ENCODE assay signal across 1 cellular context in the genomic region with DNA sequence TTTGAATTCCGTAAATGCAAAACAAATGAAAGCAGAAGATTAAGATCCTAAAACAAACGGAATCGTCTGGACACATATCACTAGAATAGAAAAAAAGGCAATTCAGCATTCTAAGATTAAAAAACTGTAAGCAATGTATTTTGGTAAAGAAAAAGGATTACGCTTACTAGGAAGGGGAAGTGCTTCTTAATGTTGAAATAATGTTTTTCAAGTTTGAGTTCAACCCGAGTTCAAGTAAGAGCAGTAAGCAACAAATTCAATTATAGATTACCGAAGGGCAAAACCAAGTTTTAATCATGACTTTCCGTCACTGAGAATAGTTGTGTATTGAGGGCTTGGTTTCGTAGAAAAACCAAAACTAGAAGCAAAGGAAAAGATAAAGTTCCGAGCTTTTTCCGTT.
TF ChIP-seq lines count a peak whose summit lies in the region.

No MANE protein-coding gene starts in this region.

TF ChIP-seq in HCT116, 20 proteins besides CTCF, POLR2A, EP300 and RAD21 (continued from another document):
- TF ChIP-seq, protein P1, sequence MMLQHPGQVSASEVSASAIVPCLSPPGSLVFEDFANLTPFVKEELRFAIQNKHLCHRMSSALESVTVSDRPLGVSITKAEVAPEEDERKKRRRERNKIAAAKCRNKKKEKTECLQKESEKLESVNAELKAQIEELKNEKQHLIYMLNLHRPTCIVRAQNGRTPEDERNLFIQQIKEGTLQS (IDR thresholded peaks at IDR 0.05) = no peak
- TF ChIP-seq ELF1 (IDR thresholded peaks at IDR 0.05; ENCODE audit: borderline replicate concordance, low read depth) (no peak), EZH2 (IDR thresholded peaks at IDR 0.05) (no peak), CBX3 (IDR thresholded peaks at IDR 0.05; ENCODE audit: low read depth) (no peak), JUND (IDR thresholded peaks at IDR 0.05) (no peak), SIN3A (IDR thresholded peaks at IDR 0.05; ENCODE audit: low read depth) (no peak), EZH2phosphoT487 (IDR thresholded peaks at IDR 0.05; ENCODE audit: borderline replicate concordance) (no peak)
- TF ChIP-seq, protein P2, sequence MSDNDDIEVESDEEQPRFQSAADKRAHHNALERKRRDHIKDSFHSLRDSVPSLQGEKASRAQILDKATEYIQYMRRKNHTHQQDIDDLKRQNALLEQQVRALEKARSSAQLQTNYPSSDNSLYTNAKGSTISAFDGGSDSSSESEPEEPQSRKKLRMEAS (IDR thresholded peaks at IDR 0.05) = no peak
